Comparison of ENCODE assay signal across 14 cellular contexts in genomic region chr13:49446473-49446872, GRCh38. TPM values are rescaled to one million over a fixed set of nuclear protein-coding genes. Genes with fewer than 3 reads are reported as not detected.
DNase-seq lines count a peak whose midpoint lies in the region; FAIRE-seq and TF ChIP-seq lines count a peak whose summit lies in the region.
"Had no signal": no experiment of that assay in that cellular context is flagged by ENCODE, and none has a peak within 500 bp of the region (broad histone marks: within the 10 kb centered on the region; RNA-seq: fewer than 3 reads in every experiment).

No MANE protein-coding gene starts in this region.

- no peaks in the 10 kb centered on the region for H3K9me3 Mint-ChIP-seq in T-helper 2 cell treated with Interferon-gamma antibody and Interleukin-4, amounts not matched to agents 5 μg/mL and 100 μg/mL, for 36 hours
- H3K9me3 Mint-ChIP-seq in astrocyte (ENCODE audit: unreplicated experiment): peaks cover 2% of the 10 kb centered on the region
- H3K9me3 Mint-ChIP-seq in osteocyte (ENCODE audit: unreplicated experiment): no peaks in the 10 kb centered on the region

- DNase-seq in T-helper 2 cell treated with Interferon-gamma antibody and Interleukin-4, amounts not matched to agents 5 μg/mL and 100 μg/mL, for 36 hours (ENCODE audit: low spot score): no peak
- DNase-seq in T-helper 2 cell (no peak), astrocyte (ENCODE audit: low read depth) (no peak), osteocyte (ENCODE audit: extremely low spot score, unreplicated experiment) (no peak), activated gamma-delta T cell treated with Interleukin-2 at 50 U/mL for 16 hours (no peak), GM13977 (ENCODE audit: low spot score) (no peak), SHP77 treated with DMSO at 0.1 percent for 48 hours (lab: John Stamatoyannopoulos, UW) (no peak)
- DNase-seq: 8988T, glutamatergic neuron, lower lobe of right lung, NCI-H2029, right cardiac atrium had no signal

- H3K27me3 Mint-ChIP-seq in T-helper 2 cell treated with Interferon-gamma antibody and Interleukin-4, amounts not matched to agents 5 μg/mL and 100 μg/mL, for 36 hours (ENCODE audit: low read depth): no peaks in the 10 kb centered on the region
- no peaks in the 10 kb centered on the region for H3K27me3 Mint-ChIP-seq in astrocyte (ENCODE audit: low read depth, unreplicated experiment)
- H3K27me3 Mint-ChIP-seq in osteocyte (ENCODE audit: unreplicated experiment): no peaks in the 10 kb centered on the region

- H3K27ac Mint-ChIP-seq in T-helper 2 cell treated with Interferon-gamma antibody and Interleukin-4, amounts not matched to agents 5 μg/mL and 100 μg/mL, for 36 hours: peak overlapping the region; percentile 76
- H3K27ac Mint-ChIP-seq in astrocyte (ENCODE audit: unreplicated experiment): no peak overlapping the region
- peak overlapping the region; percentile 58 for H3K27ac Mint-ChIP-seq in osteocyte (ENCODE audit: unreplicated experiment)

- H4K20me1 ChIP-seq in KMS-11 (ENCODE audit: insufficient read depth): no peaks in the 10 kb centered on the region
- no peaks in the 10 kb centered on the region for H4K20me1 ChIP-seq in astrocyte (ENCODE audit: insufficient read depth, low read length)

- H3K9ac ChIP-seq in KMS-11 (peak overlapping the region; percentile 74; the same call in 1 of the 2 replicates), astrocyte (ENCODE audit: low read length) (no peak overlapping the region)

- no peak for FAIRE-seq in astrocyte (lab: Jason Lieb, UNC)
- FAIRE-seq: RCC 7860 had no signal

- H2AFZ ChIP-seq in KMS-11 (ENCODE audit: low read depth) (no peak overlapping the region; the same call in 1 of the 2 replicates), astrocyte (ENCODE audit: low read depth, low read length) (no peak overlapping the region)

- H3K4me3 ChIP-seq in KMS-11 (IDR thresholded peaks at IDR 0.05; ENCODE audit: insufficient read depth, low read depth, low read length) (no peak overlapping the region), astrocyte (ENCODE audit: insufficient read depth, low read depth, low read length) (no peak overlapping the region)

- peak overlapping the region; percentile 86 for H3K27ac ChIP-seq in KMS-11
- no peak overlapping the region for H3K27ac ChIP-seq in astrocyte (ENCODE audit: low read depth, low read length)

- H3K27me3 ChIP-seq in KMS-11 (ENCODE audit: insufficient read depth, low read depth): no peaks in the 10 kb centered on the region
- H3K27me3 ChIP-seq in astrocyte (ENCODE audit: insufficient read depth, low read length): no peaks in the 10 kb centered on the region

- peaks cover 35% of the 10 kb centered on the region for H3K36me3 Mint-ChIP-seq in T-helper 2 cell treated with Interferon-gamma antibody and Interleukin-4, amounts not matched to agents 5 μg/mL and 100 μg/mL, for 36 hours (ENCODE audit: low read depth)
- peaks cover 2% of the 10 kb centered on the region for H3K36me3 Mint-ChIP-seq in astrocyte (ENCODE audit: low read depth, unreplicated experiment)
- peaks cover 9% of the 10 kb centered on the region for H3K36me3 Mint-ChIP-seq in osteocyte (ENCODE audit: unreplicated experiment)

- peaks cover 20% of the 10 kb centered on the region; the same call in 1 of the 2 replicates for H3K79me2 ChIP-seq in KMS-11 (ENCODE audit: insufficient read depth, low read depth)
- peaks cover 8% of the 10 kb centered on the region for H3K79me2 ChIP-seq in astrocyte (ENCODE audit: insufficient read depth, low read length)

- H3K4me1 Mint-ChIP-seq in T-helper 2 cell treated with Interferon-gamma antibody and Interleukin-4, amounts not matched to agents 5 μg/mL and 100 μg/mL, for 36 hours (ENCODE audit: low read depth): peaks cover 48% of the 10 kb centered on the region
- H3K4me1 Mint-ChIP-seq in astrocyte (ENCODE audit: low read depth, unreplicated experiment): peaks cover 4% of the 10 kb centered on the region
- H3K4me1 Mint-ChIP-seq in osteocyte (ENCODE audit: unreplicated experiment): peaks cover 37% of the 10 kb centered on the region

- peak overlapping the region; percentile 73 for H3K4me3 Mint-ChIP-seq in T-helper 2 cell treated with Interferon-gamma antibody and Interleukin-4, amounts not matched to agents 5 μg/mL and 100 μg/mL, for 36 hours
- peak overlapping the region; percentile 70 for H3K4me3 Mint-ChIP-seq in astrocyte (ENCODE audit: unreplicated experiment)
- H3K4me3 Mint-ChIP-seq in osteocyte (ENCODE audit: unreplicated experiment): peak overlapping the region; percentile 46

- no peaks in the 10 kb centered on the region for H3K9me3 ChIP-seq in astrocyte (ENCODE audit: insufficient read depth, low read depth, low read length)
- H3K9me3 ChIP-seq: lower lobe of right lung had no signal

- TF ChIP-seq CTCF in KMS-11 (conservative IDR thresholded peaks at IDR 0.05; ENCODE audit: low read depth, low read length) (no peak), astrocyte (IDR thresholded peaks at IDR 0.05; ENCODE audit: insufficient read depth, low read depth, low read length) (no peak), osteocyte (IDR thresholded peaks at IDR 0.05) (no peak), GM13977 (IDR thresholded peaks at IDR 0.05; ENCODE audit: extremely low read depth, insufficient read depth, missing control alignments) (no peak)

- H3K4me1 ChIP-seq in KMS-11 (ENCODE audit: low read depth, poor library complexity, severe bottlenecking): peaks cover 36% of the 10 kb centered on the region
- H3K4me1 ChIP-seq in astrocyte (ENCODE audit: insufficient read depth, low read length): peaks cover 7% of the 10 kb centered on the region

- in situ Hi-C loops in GM13977 (cut with MboI; ENCODE audit: low pct_unique_long_range_greater_than_20kb, low sequenced_read_pairs, unreplicated experiment): no loop called here

- H3K36me3 ChIP-seq in KMS-11 (ENCODE audit: insufficient read depth): no peaks in the 10 kb centered on the region
- no peaks in the 10 kb centered on the region for H3K36me3 ChIP-seq in astrocyte (ENCODE audit: insufficient read depth, low read length)
- H3K36me3 ChIP-seq: lower lobe of right lung had no signal

- peak overlapping the region; percentile 29 for H3K4me2 ChIP-seq in KMS-11
- H3K4me2 ChIP-seq in astrocyte (ENCODE audit: low read length): no peak overlapping the region

RNA-seq across cellular contexts. Expression of gene SETDB2, which starts 2.4 kb away (rescaled TPM):
- total RNA-seq in astrocyte (5.6 and 5.8 TPM in 2 replicates), osteocyte (8.2 and 9.4 TPM in 2 replicates)

RNA-seq across cellular contexts. Expression of gene CAB39L, which starts 2.6 kb away (rescaled TPM):
- total RNA-seq in astrocyte: 13.2 and 13.7 TPM in 2 replicates
- 7.4 and 8.3 TPM in 2 replicates for total RNA-seq in osteocyte

RNA-seq across cellular contexts. Expression of gene PHF11, which starts 49.3 kb away (rescaled TPM):
- total RNA-seq in astrocyte (26.8 and 30.8 TPM in 2 replicates), osteocyte (30.6 and 32.1 TPM in 2 replicates)
